In the genomic region with DNA sequence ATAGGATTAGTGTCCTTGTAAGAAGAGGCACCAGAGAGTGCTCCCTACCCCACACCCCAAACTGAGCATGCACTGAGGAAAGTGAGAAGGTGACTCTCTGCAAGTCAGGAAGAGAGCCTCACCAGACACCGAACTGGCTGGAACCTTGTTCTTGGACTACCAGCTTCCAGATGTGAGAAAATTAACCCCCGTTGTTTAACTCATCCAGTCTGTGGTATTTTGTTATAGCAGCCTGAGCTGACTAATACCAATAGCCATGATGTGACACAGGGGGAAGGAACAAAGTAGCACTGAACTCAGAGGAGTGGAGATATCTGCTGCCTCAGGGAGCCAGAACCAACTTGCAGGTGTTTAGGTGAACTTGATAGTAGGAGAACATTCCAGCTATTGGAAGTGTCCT, we compare ENCODE assay signal across 21 cellular contexts.
DNase-seq lines count a peak whose midpoint lies in the region; ATAC-seq and TF ChIP-seq lines count a peak whose summit lies in the region.
"Had no signal": no experiment of that assay in that cellular context is flagged by ENCODE, and none has a peak within 500 bp of the region (broad histone marks: within the 10 kb centered on the region; RNA-seq: fewer than 3 reads in every experiment).

No MANE protein-coding gene starts in this region.

- H3K27me3 ChIP-seq in neuronal stem cell (ENCODE audit: control insufficient read depth in 3 of 3, insufficient read depth in 3 of 3, low read depth in 1 of 3, low read length in 3 of 3) = no peaks in the 10 kb centered on the region
- H3K27me3 ChIP-seq in trophoblast cell (ENCODE audit: insufficient read depth, low read length) = no peaks in the 10 kb centered on the region
- H3K27me3 ChIP-seq: BLaER1 treated with 17β-estradiol and CSF1 and Interleukin-3, amounts not matched to agents 10 nM and 100 nM had no signal

- H3K4me1 ChIP-seq in neuronal stem cell (ENCODE audit: control insufficient read depth in 2 of 2, insufficient read depth in 1 of 2, low read depth in 1 of 2, low read length in 2 of 2) (peaks cover 20 to 29% of the 10 kb centered on the region in 2 donors), trophoblast cell (ENCODE audit: control insufficient read depth in 1 of 2, insufficient read depth in 2 of 2, low read length in 2 of 2) (peaks cover 15 to 26% of the 10 kb centered on the region in 2 experiments)

- H3K23ac ChIP-seq in neuronal stem cell (ENCODE audit: low read depth, low read length, poor library complexity) (no peak overlapping the region), trophoblast cell (ENCODE audit: low read length) (no peak overlapping the region)

- H3K14ac ChIP-seq in neuronal stem cell (ENCODE audit: low read length) (no peak overlapping the region), trophoblast cell (ENCODE audit: low read length) (no peak overlapping the region)

- H3K9me3 ChIP-seq in neuronal stem cell (replicated peaks in 1 of 2; ENCODE audit: control insufficient read depth in 2 of 2, insufficient read depth in 1 of 2, low read depth in 1 of 2, low read length in 2 of 2) (peaks cover 3 to 4% of the 10 kb centered on the region in 2 donors), trophoblast cell (ENCODE audit: insufficient read depth, low read depth, low read length) (no peaks in the 10 kb centered on the region)
- H3K9me3 ChIP-seq: BLaER1 treated with 17β-estradiol and CSF1 and Interleukin-3, amounts not matched to agents 10 nM and 100 nM had no signal

- H3K4ac ChIP-seq in neuronal stem cell (ENCODE audit: low read length) = no peak overlapping the region
- H3K4ac ChIP-seq in trophoblast cell (ENCODE audit: low read depth, low read length) = no peak overlapping the region

- H3K4me3 ChIP-seq in neuronal stem cell (ENCODE audit: low read length in 2 of 2) (no peak overlapping the region), trophoblast cell (ENCODE audit: low read depth, low read length) (no peak overlapping the region)
- H3K4me3 ChIP-seq: BLaER1 treated with 17β-estradiol and CSF1 and Interleukin-3, amounts not matched to agents 10 nM and 100 nM; GM12878 had no signal

- H2BK5ac ChIP-seq in neuronal stem cell (ENCODE audit: low read length) = no peak overlapping the region
- no peak overlapping the region for H2BK5ac ChIP-seq in trophoblast cell (ENCODE audit: low read depth, low read length, poor library complexity)

- H2BK120ac ChIP-seq in neuronal stem cell (ENCODE audit: low read depth, low read length) (no peak overlapping the region), trophoblast cell (ENCODE audit: insufficient read depth, low read length, poor library complexity) (no peak overlapping the region)

- H3K79me2 ChIP-seq in trophoblast cell (ENCODE audit: control insufficient read depth, insufficient read depth, low read length, poor library complexity) = peaks cover 7% of the 10 kb centered on the region

- no peak overlapping the region for H4K12ac ChIP-seq in trophoblast cell (ENCODE audit: low read depth, low read length)

- no peak overlapping the region for H4K8ac ChIP-seq in neuronal stem cell (ENCODE audit: low read depth, low read length)
- no peak overlapping the region for H4K8ac ChIP-seq in trophoblast cell (ENCODE audit: low read depth, low read length)

- no CpG with 5 or more reads among the region's 2 CpGs for WGBS in neuronal stem cell (ENCODE audit: extremely low coverage in 2 of 2, insufficient read length in 2 of 2, insufficient replicate concordance in 1 of 2), 2 donors
- whole genome bisulfite sequencing in trophoblast cell (ENCODE audit: extremely low coverage, insufficient coverage, insufficient read length) = no CpG with 5 or more reads among the region's 2 CpGs

- H2BK12ac ChIP-seq in neuronal stem cell (ENCODE audit: low read length) (no peak overlapping the region), trophoblast cell (ENCODE audit: low read length) (peak overlapping the region; percentile 19)

- H3K4me2 ChIP-seq in neuronal stem cell (ENCODE audit: insufficient read depth, low read length, poor library complexity, severe bottlenecking) (no peak overlapping the region), trophoblast cell (ENCODE audit: low read length) (no peak overlapping the region)
- H3K4me2 ChIP-seq: BLaER1 treated with 17β-estradiol and CSF1 and Interleukin-3, amounts not matched to agents 10 nM and 100 nM had no signal

- H3K36me3 ChIP-seq in neuronal stem cell (replicated peaks in 1 of 2; ENCODE audit: control insufficient read depth in 2 of 2, insufficient read depth in 2 of 2, low read length in 2 of 2) (no peaks in the 10 kb centered on the region), trophoblast cell (ENCODE audit: control insufficient read depth in 1 of 2, insufficient read depth in 2 of 2, low read length in 2 of 2) (no peaks in the 10 kb centered on the region)
- H3K36me3 ChIP-seq: BLaER1 treated with 17β-estradiol and CSF1 and Interleukin-3, amounts not matched to agents 10 nM and 100 nM had no signal

- peak overlapping the region; percentile 28 for H2BK15ac ChIP-seq in neuronal stem cell (ENCODE audit: low read length)

- H3K18ac ChIP-seq in neuronal stem cell (ENCODE audit: low read length) (no peak overlapping the region), trophoblast cell (ENCODE audit: low read length) (no peak overlapping the region)

- TF ChIP-seq CTCF in C4-2B (conservative IDR thresholded peaks at IDR 0.05) = no peak

- H2AFZ ChIP-seq in neuronal stem cell (ENCODE audit: low read length) (no peak overlapping the region), trophoblast cell (ENCODE audit: insufficient read depth, low read length, poor library complexity) (no peak overlapping the region)

- H4K91ac ChIP-seq in neuronal stem cell (ENCODE audit: low read depth, low read length, poor library complexity) = no peak overlapping the region
- H4K91ac ChIP-seq in trophoblast cell (ENCODE audit: low read depth, low read length) = peak overlapping the region; percentile 64

- H3K9ac ChIP-seq in neuronal stem cell (ENCODE audit: low read depth, low read length, poor library complexity) (no peak overlapping the region), trophoblast cell (ENCODE audit: low read length) (no peak overlapping the region)
- H3K9ac ChIP-seq: BLaER1 treated with 17β-estradiol and CSF1 and Interleukin-3, amounts not matched to agents 10 nM and 100 nM had no signal

- H3K27ac ChIP-seq in C4-2B (peak overlapping the region; percentile 34; the same call in 1 of the 2 replicates), neuronal stem cell (replicated peaks; ENCODE audit: low read length) (no peak overlapping the region), trophoblast cell (ENCODE audit: low read depth, low read length) (no peak overlapping the region)
- H3K27ac ChIP-seq: BLaER1 treated with 17β-estradiol and CSF1 and Interleukin-3, amounts not matched to agents 10 nM and 100 nM had no signal

- ATAC-seq in left ventricle myocardium superior (no peak), HG03097 (IDR thresholded peaks at IDR 0.05; ENCODE audit: low FRiP score, unreplicated experiment) (no peak)
- ATAC-seq: GM12878 had no signal

- H3K79me1 ChIP-seq in neuronal stem cell (ENCODE audit: low read depth, low read length) (no peaks in the 10 kb centered on the region), trophoblast cell (ENCODE audit: low read length) (peaks cover 28% of the 10 kb centered on the region)

- intact Hi-C loops in left ventricle myocardium superior (cut with micrococcal nuclease) = no loop called here

- H2AK5ac ChIP-seq in neuronal stem cell (ENCODE audit: low read depth, low read length) (no peak overlapping the region), trophoblast cell (ENCODE audit: low read length) (peak overlapping the region; percentile 78)

- DNase-seq in neuronal stem cell (ENCODE audit: low spot score) (no peak), trophoblast cell (no peak), left ventricle myocardium superior (no peak)
- DNase-seq in activated T-cell treated with anti-CD3 and anti-CD28 coated beads, Interleukin-2, amount 50 U/mL, for 1 hour = no peak
- DNase-seq: 8988T; ACHN; CD4-positive, alpha-beta memory T cell; CD4-positive, CD25-positive, alpha-beta regulatory T cell; CD8-positive, alpha-beta memory T cell; COR-L47; DMS 273 treated with DMSO at 0.1 percent for 48 hours; DMS153; DMS53; DMS79; DND-41; EL; GDM1 had no signal
